8 cellular contexts compared by ENCODE assay signal in the genomic region with DNA sequence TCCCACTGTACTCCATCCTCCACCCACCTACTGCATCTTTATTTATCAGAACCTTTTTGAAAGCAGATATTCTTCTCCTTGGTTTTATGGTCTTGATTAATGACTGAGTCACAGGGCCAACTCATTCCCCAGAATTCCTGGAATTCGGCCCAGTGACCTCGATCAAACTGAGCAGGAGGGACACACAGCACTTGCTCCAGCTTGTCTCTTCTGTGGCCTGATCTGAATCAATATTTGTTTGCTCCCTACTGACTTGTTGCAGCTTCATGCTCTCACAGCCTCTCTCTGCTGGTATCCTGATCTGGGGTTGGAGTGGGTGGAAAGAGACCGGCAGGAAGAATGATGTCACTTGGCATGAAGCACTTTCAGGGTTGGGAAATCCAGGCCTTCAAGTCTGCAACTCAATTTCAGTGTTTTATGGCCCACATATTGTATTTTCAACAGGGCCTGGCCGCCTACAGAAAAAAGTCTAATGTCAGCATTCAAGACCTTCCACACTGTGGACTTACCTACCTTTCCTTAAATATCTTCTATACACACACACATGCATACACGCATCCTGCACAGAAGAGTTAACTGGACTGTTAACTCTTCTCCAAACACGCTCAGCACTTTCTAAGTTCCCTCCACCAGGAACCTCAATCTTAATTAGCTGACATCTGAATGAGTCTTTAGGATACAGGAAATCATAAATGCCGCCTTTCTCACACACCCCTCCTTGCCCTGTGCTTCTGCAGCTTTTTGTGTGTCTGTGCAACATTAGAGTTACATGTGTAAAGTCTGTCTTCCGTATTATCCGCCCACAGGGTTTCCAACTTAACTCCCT. TPM values are rescaled to one million over a fixed set of nuclear protein-coding genes. Genes with fewer than 3 reads are reported as not detected.
DNase-seq lines count a peak whose midpoint lies in the region; ATAC-seq, FAIRE-seq and TF ChIP-seq lines count a peak whose summit lies in the region.

No MANE protein-coding gene starts in this region.

- H3K4me3 Mint-ChIP-seq in GM23338: no peak overlapping the region
- H3K4me3 Mint-ChIP-seq in nephron: peak overlapping the region; percentile 69 to 98 (median 98)

- BruUV-seq in endothelial cell of umbilical vein (replicated peaks; lab: Mats Ljungman, UMichigan): no TSS peak

- H3K9me1 ChIP-seq in endothelial cell of umbilical vein (replicated peaks; ENCODE audit: control insufficient read depth, extremely low read depth, insufficient read depth, low read length): no peaks in the 10 kb centered on the region

- peaks cover 17% of the 10 kb centered on the region; the same call in 1 of the 2 replicates for H4K20me1 ChIP-seq in GM23338 (replicated peaks; ENCODE audit: insufficient read depth)
- H4K20me1 ChIP-seq in endothelial cell of umbilical vein (replicated peaks; ENCODE audit: control insufficient read depth, extremely low read depth, insufficient read depth, low read length): peaks cover 19% of the 10 kb centered on the region

- no peak overlapping the region for H3K4me2 ChIP-seq in GM23338
- H3K4me2 ChIP-seq in endothelial cell of umbilical vein (ENCODE audit: insufficient read depth, low read length): peak overlapping the region; percentile 96

- no peak for TF ChIP-seq CTCF in GM23338 (conservative IDR thresholded peaks at IDR 0.05; ENCODE audit: low read depth in 2 of 2)
- TF ChIP-seq CTCF in Peyer's patch (IDR thresholded peaks at IDR 0.05): no peak
- no peak for TF ChIP-seq CTCF in endothelial cell of umbilical vein (IDR thresholded peaks at IDR 0.05; ENCODE audit: extremely low read depth in 1 of 2, insufficient read depth in 1 of 2, low read depth in 1 of 2, low read length in 2 of 2)
- no peak for TF ChIP-seq CTCF in nephron (IDR thresholded peaks at IDR 0.05; ENCODE audit: unreplicated experiment in 3 of 3)

- ATAC-seq in GM23338 (no peak), GM18909 (IDR thresholded peaks at IDR 0.05; ENCODE audit: poor library complexity, unreplicated experiment) (no peak)

- no peaks in the 10 kb centered on the region for H3K9me3 ChIP-seq in Peyer's patch
- H3K9me3 ChIP-seq in endothelial cell of umbilical vein (replicated peaks; ENCODE audit: control insufficient read depth, insufficient read depth, low read length): no peaks in the 10 kb centered on the region

- H3K27me3 Mint-ChIP-seq in GM23338 (ENCODE audit: insufficient read depth, low read depth, poor library complexity): peaks cover 2% of the 10 kb centered on the region
- no peaks in the 10 kb centered on the region for H3K27me3 Mint-ChIP-seq in nephron (ENCODE audit: low read depth)

- H3K9me3 Mint-ChIP-seq in GM23338: no peaks in the 10 kb centered on the region
- no peaks in the 10 kb centered on the region for H3K9me3 Mint-ChIP-seq in nephron

- H3K27me3 ChIP-seq in ACC112 (ENCODE audit: insufficient read depth, low read length) (no peaks in the 10 kb centered on the region), GM23338 (ENCODE audit: insufficient read depth) (peaks cover 6% of the 10 kb centered on the region), Peyer's patch (no peaks in the 10 kb centered on the region), endothelial cell of umbilical vein (ENCODE audit: control insufficient read depth in 2 of 2, insufficient read depth in 2 of 2, low read length in 2 of 2) (no peaks in the 10 kb centered on the region)

- H3K27ac ChIP-seq in ACC112 (ENCODE audit: low read depth, low read length): peak overlapping the region; percentile 98
- H3K27ac ChIP-seq in GM23338 (ENCODE audit: low read depth): peak overlapping the region; percentile 53; the same call in 1 of the 2 replicates
- H3K27ac ChIP-seq in Peyer's patch: peak overlapping the region; percentile 8 to 100 (median 98)
- peak overlapping the region; percentile 97 for H3K27ac ChIP-seq in endothelial cell of umbilical vein (ENCODE audit: insufficient read depth, low read depth, low read length)

- dilution Hi-C loops in endothelial cell of umbilical vein (cut with MboI; ENCODE audit: extremely low pct_ligation_motif_present, low sequenced_read_pairs): no loop called here

- no peaks in the 10 kb centered on the region for H3K9me2 ChIP-seq in GM23338 (ENCODE audit: insufficient read depth)

- CTCF ChIA-PET in endothelial cell of umbilical vein (lab: Charles Lee): interaction anchor here (0.6 to 3.8 kb wide), 8 partner anchors 19 to 50 kb away, joined by 3 to 23 read pairs (median 4); no protein-coding TSS in a partner anchor

- POLR2A ChIA-PET in endothelial cell of umbilical vein (lab: Charles Lee): interaction anchor here (0.6 to 4.7 kb wide), 9 partner anchors 12 to 123 kb away, joined by 3 to 27 read pairs (median 3); no protein-coding TSS in a partner anchor

- H2AFZ ChIP-seq in ACC112 (ENCODE audit: low read length, unreplicated experiment) (no peak overlapping the region), GM23338 (no peak overlapping the region), endothelial cell of umbilical vein (ENCODE audit: low read depth, low read length) (no peak overlapping the region)

- intact Hi-C loops in endothelial cell of umbilical vein (cut with micrococcal nuclease): loop anchor here (1.0 to 2.0 kb wide), 3 partner anchors 19 to 86 kb away; partner anchors contain the start of gene ICE2

- peak overlapping the region; percentile 95 for H3K4me3 ChIP-seq in ACC112 (ENCODE audit: low read depth, low read length)
- H3K4me3 ChIP-seq in GM23338: no peak overlapping the region
- peak overlapping the region in 2 of 4 donors; percentile 35 to 94 for H3K4me3 ChIP-seq in Peyer's patch
- peak overlapping the region in 2 of 3 experiments; percentile 2 to 96 for H3K4me3 ChIP-seq in endothelial cell of umbilical vein (replicated peaks in 1 of 3; ENCODE audit: insufficient read depth in 1 of 3, low read depth in 1 of 3, low read length in 3 of 3)

- H3K27ac Mint-ChIP-seq in GM23338: peak overlapping the region; percentile 11; the same call in 1 of the 2 replicates
- H3K27ac Mint-ChIP-seq in nephron: peak overlapping the region; percentile 88 to 99 (median 98)

- H3K36me3 ChIP-seq in ACC112 (ENCODE audit: insufficient read depth, low read length) (peaks cover 52% of the 10 kb centered on the region), GM23338 (ENCODE audit: insufficient read depth) (no peaks in the 10 kb centered on the region), Peyer's patch (peaks cover 0 to 15% (median 0%) of the 10 kb centered on the region in 3 donors), endothelial cell of umbilical vein (ENCODE audit: control insufficient read depth in 2 of 2, extremely low read depth in 1 of 2, insufficient read depth in 2 of 2, low read length in 2 of 2) (peaks cover 5 to 11% of the 10 kb centered on the region in 2 experiments)

- H3K9ac ChIP-seq in endothelial cell of umbilical vein (replicated peaks; ENCODE audit: extremely low read depth, insufficient read depth, low read length): peak overlapping the region; percentile 100

- no peaks in the 10 kb centered on the region for H3F3A ChIP-seq in GM23338 (replicated peaks; ENCODE audit: low read depth)

- FAIRE-seq in endothelial cell of umbilical vein (lab: Jason Lieb, UNC): peak; percentile 91

- TF ChIP-seq POLR2A in Peyer's patch (IDR thresholded peaks at IDR 0.05): peak in 1 of 2 donors; percentile 50
- peak; percentile 94 for TF ChIP-seq POLR2A in endothelial cell of umbilical vein (IDR thresholded peaks at IDR 0.05; ENCODE audit: low read depth, low read length)

- H3K4me1 Mint-ChIP-seq in GM23338 (peaks cover 64% of the 10 kb centered on the region), nephron (peaks cover 80% of the 10 kb centered on the region)

- DNase-seq in GM23338 (ENCODE audit: low spot score) (no peak), Peyer's patch (peak in 2 of 3 donors; percentile 73 to 86), endothelial cell of umbilical vein (ENCODE audit: low read depth, low spot score) (peak; percentile 94), iPS-NIHi7 (ENCODE audit: extremely low spot score) (no peak)
- no peak for DNase-seq in activated effector memory CD4-positive, alpha-beta T cell treated with Interleukin-2 at 50 U/mL for 16 hours

- H3K36me3 Mint-ChIP-seq in GM23338 (ENCODE audit: low read depth) (no peaks in the 10 kb centered on the region; the same call in 1 of the 3 replicates), nephron (ENCODE audit: low read depth) (peaks cover 13% of the 10 kb centered on the region)

- H3K79me2 ChIP-seq in ACC112 (ENCODE audit: control insufficient read depth, insufficient read depth, low read length, unreplicated experiment) (peaks cover 92% of the 10 kb centered on the region), GM23338 (replicated peaks; ENCODE audit: insufficient read depth) (peaks cover 83% of the 10 kb centered on the region), endothelial cell of umbilical vein (ENCODE audit: control insufficient read depth, insufficient read depth, low read length) (peaks cover 96% of the 10 kb centered on the region)

- H3K4me1 ChIP-seq in ACC112 (ENCODE audit: control insufficient read depth, insufficient read depth, low read length, unreplicated experiment): peaks cover 58% of the 10 kb centered on the region
- H3K4me1 ChIP-seq in GM23338 (ENCODE audit: insufficient read depth): peaks cover 59% of the 10 kb centered on the region
- peaks cover 0 to 81% (median 22%) of the 10 kb centered on the region in 4 donors for H3K4me1 ChIP-seq in Peyer's patch
- H3K4me1 ChIP-seq in endothelial cell of umbilical vein (ENCODE audit: control insufficient read depth, extremely low read depth, insufficient read depth, low read length): peaks cover 74% of the 10 kb centered on the region

TF ChIP-seq in GM23338, 12 proteins besides CTCF, POLR2A, EP300 and RAD21:
- no peak for TF ChIP-seq JUNB (IDR thresholded peaks at IDR 0.05; ENCODE audit: unreplicated experiment)
- TF ChIP-seq POLR2AphosphoS5 (IDR thresholded peaks at IDR 0.05; ENCODE audit: low read depth): no peak

TF ChIP-seq in endothelial cell of umbilical vein, 7 proteins besides CTCF, POLR2A, EP300 and RAD21 (continues in another document):
- TF ChIP-seq FOS (IDR thresholded peaks at IDR 0.05; ENCODE audit: borderline replicate concordance, insufficient read depth, low read length): peak; percentile 88
- TF ChIP-seq JUN (IDR thresholded peaks at IDR 0.05; ENCODE audit: borderline replicate concordance, insufficient read depth, insufficient read length, low read depth): peak; percentile 52
- no peak for TF ChIP-seq EZH2 (IDR thresholded peaks at IDR 0.05; ENCODE audit: borderline replicate concordance, low read depth, low read length, severe bottlenecking)

RNA-seq across cellular contexts. Expression of gene ANXA2, which starts 4.6 kb away (rescaled TPM):
- 202 and 203 TPM in 2 replicates for total RNA-seq in GM23338 (2014; rRNA removed; shearing (Covaris generic))
- polyA plus RNA-seq in GM23338 (2016; fragmentation: Nextera tagmentation; extraction: Ambion mirVana) (207 and 225 TPM in 2 replicates), endothelial cell of umbilical vein (2,745 and 3,299 TPM in 2 replicates)
- total RNA-seq in Peyer's patch (100 to 1,000 TPM; 564 to 802 (median 681) TPM), endothelial cell of umbilical vein (2,636 and 2,725 TPM in 2 replicates)
- 4,765 and 4,884 TPM in 2 replicates for polyA plus RNA-seq in endothelial cell of umbilical vein (2011; cell fraction: cytosol; rRNA removed)
- 2,911 and 3,170 TPM in 2 replicates for polyA plus RNA-seq in endothelial cell of umbilical vein (2011; cell fraction: nucleus; rRNA removed)
- 3,482 and 4,382 TPM in 2 replicates for polyA plus RNA-seq in endothelial cell of umbilical vein (2012)
- polyA minus RNA-seq in endothelial cell of umbilical vein: 3,299 and 3,540 TPM in 2 replicates
- polyA minus RNA-seq in endothelial cell of umbilical vein (2011; cell fraction: cytosol; rRNA and poly(A)+ RNA removed): 533 TPM
- polyA minus RNA-seq in endothelial cell of umbilical vein (2011; cell fraction: nucleus; rRNA and poly(A)+ RNA removed): 990 and 1,101 TPM in 2 replicates

Comparison
In these comparisons a context has a peak if more than half of its experiments do, and no peak if none do; other contexts are left out.
1. DNase-seq: peak in Peyer's patch (2 of 3) and endothelial cell of umbilical vein (single experiment); none in GM23338 (single experiment), iPS-NIHi7 (single experiment) and activated effector memory CD4-positive, alpha-beta T cell treated with Interleukin-2 at 50 U/mL for 16 hours (single experiment).
2. Peak in every context shown above with its lines, with median percentiles within 50 percentile points of each other: H3K27ac ChIP-seq.